7 cellular contexts compared by ENCODE assay signal in genomic region chr1:20343149-20343936, GRCh38. TPM values are rescaled to one million over a fixed set of nuclear protein-coding genes. Genes with fewer than 3 reads are reported as not detected.
DNase-seq lines count a peak whose midpoint lies in the region; TF ChIP-seq lines count a peak whose summit lies in the region.

No MANE protein-coding gene starts in this region.

- CTCF ChIA-PET in HEK293T (lab: Yijun Ruan, JAX), result no interaction called here

- DNase-seq in HEK293T (ENCODE audit: extremely low spot score) (peak; percentile 41), activated T-cell treated with anti-CD3 and anti-CD28 coated beads for 4 hours (peak; percentile 26), NCI-H748 treated with DMSO at 0.1 percent for 48 hours (lab: John Stamatoyannopoulos, UW) (no peak), G401 (ENCODE audit: low spot score) (no peak), SIG-M5 (lab: John Stamatoyannopoulos, UW) (no peak)
- DNase-seq in stimulated activated CD4-positive, alpha-beta T cell treated with anti-CD3 and anti-CD28 coated beads, Interleukin-4, amount 100 ng/mL, for 4 hours, result peak; percentile 44 to 47

- POLR2A ChIA-PET in HEK293T (lab: Yijun Ruan, JAX), result no interaction called here

- in situ Hi-C loops in G401 (cut with HindIII; ENCODE audit: low sequenced_read_pairs), result no loop called here

- peak overlapping the region; percentile 25 for H3K4me3 ChIP-seq in iPS-11a (ENCODE audit: low read depth, low read length)

TF ChIP-seq in HEK293T, 16 proteins besides CTCF, POLR2A, EP300 and RAD21:
- TF ChIP-seq ELF4 (IDR thresholded peaks at IDR 0.05), result no peak

RNA-seq across cellular contexts. Expression of gene VWA5B1, which starts 52.7 kb away (rescaled TPM):
- not detected in 2 replicates for total RNA-seq in G401 (2014; rRNA removed; shearing (Covaris generic))

Comparison
In these comparisons a context has a peak if more than half of its experiments do, and no peak if none do; other contexts are left out.
1. DNase-seq: peak in HEK293T (single experiment), activated T-cell treated with anti-CD3 and anti-CD28 coated beads for 4 hours (single experiment) and stimulated activated CD4-positive, alpha-beta T cell treated with anti-CD3 and anti-CD28 coated beads, Interleukin-4, amount 100 ng/mL, for 4 hours (2 of 2); none in NCI-H748 treated with DMSO at 0.1 percent for 48 hours (single experiment), G401 (single experiment) and SIG-M5 (single experiment).